13 cellular contexts compared by ENCODE assay signal in the genomic region with DNA sequence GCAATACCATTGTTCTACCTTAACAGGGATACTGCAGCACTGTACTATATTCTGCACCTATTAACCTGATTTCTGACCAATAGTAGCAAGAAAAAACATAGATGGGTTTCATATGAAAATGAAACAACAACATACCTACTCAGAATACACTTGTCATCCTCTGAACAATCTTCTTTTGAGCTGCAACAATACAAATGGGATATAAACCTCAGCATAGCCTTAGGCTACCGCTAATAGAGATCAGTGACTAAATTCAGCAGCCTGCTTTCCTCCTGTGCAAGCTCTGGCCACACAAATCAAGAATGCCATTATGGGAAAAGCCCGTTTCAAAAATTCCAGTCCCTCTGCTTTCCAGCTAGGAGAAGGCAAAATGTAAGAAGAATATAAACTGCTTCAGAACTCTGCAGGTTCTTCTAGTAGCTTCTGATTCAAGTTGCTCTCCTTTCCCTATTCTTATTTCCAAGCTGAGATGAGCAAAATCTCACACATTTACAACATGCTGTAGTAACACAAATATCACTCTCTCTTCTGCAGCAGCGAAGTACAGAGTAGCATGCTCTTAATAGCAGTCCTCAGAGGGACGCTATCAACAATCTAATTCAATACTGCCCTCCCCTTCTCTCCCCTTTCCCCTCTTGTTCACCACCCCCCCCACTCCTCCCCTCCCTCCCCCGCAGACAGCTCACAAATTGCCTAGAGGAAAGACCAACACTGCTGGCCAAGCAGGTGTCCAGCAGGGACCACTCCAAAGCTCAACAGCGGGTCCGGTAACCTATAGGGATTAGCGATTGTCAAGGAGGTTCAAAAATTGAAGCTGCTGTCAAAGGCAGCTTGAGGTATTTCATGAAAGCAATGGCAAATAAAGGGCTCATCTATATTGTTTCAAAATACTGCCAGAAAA.
DNase-seq lines count a peak whose midpoint lies in the region; FAIRE-seq and TF ChIP-seq lines count a peak whose summit lies in the region.
"Had no signal": no experiment of that assay in that cellular context is flagged by ENCODE, and none has a peak within 500 bp of the region (broad histone marks: within the 10 kb centered on the region; RNA-seq: fewer than 3 reads in every experiment).

No MANE protein-coding gene starts in this region.

- no peaks in the 10 kb centered on the region for H3K27me3 ChIP-seq in H1 (replicated peaks in 1 of 4; ENCODE audit: control insufficient read depth in 3 of 4, extremely low read depth in 1 of 4, insufficient read depth in 3 of 4, low read length in 3 of 4)

- H4K91ac ChIP-seq in H1 (replicated peaks; ENCODE audit: insufficient read length, low read length) = no peak overlapping the region

- TF ChIP-seq CTCF in H1 (IDR thresholded peaks at IDR 0.05; ENCODE audit: control extremely low read depth in 1 of 3, insufficient read depth in 1 of 3, low read depth in 1 of 3, low read length in 3 of 3) = no peak
- TF ChIP-seq CTCF in osteocyte (IDR thresholded peaks at IDR 0.05) = no peak

- H3K14ac ChIP-seq in H1 (ENCODE audit: insufficient read length) = no peak overlapping the region

- H3K4me1 Mint-ChIP-seq in osteocyte (ENCODE audit: unreplicated experiment) = no peaks in the 10 kb centered on the region
- H3K4me1 Mint-ChIP-seq: activated naive CD8-positive, alpha-beta T cell treated with anti-CD3 and anti-CD28 coated beads, Interleukin-2, amount 10 ng/mL, durations not matched to agents 7 days and 5 days had no signal

- no peak overlapping the region for H2BK5ac ChIP-seq in H1 (ENCODE audit: low read depth, low read length)

- H3K9me3 Mint-ChIP-seq in osteocyte (ENCODE audit: unreplicated experiment) = no peaks in the 10 kb centered on the region
- H3K9me3 Mint-ChIP-seq: activated naive CD8-positive, alpha-beta T cell treated with anti-CD3 and anti-CD28 coated beads, Interleukin-2, amount 10 ng/mL, durations not matched to agents 7 days and 5 days; dendritic cell treated with granulocyte-macrophage colony-stimulating factor and Interleukin-4, amounts not matched to agents 40 ng/mL and 50 ng/mL, for 4 days had no signal

- no peak overlapping the region for H3K9ac ChIP-seq in H1 (replicated peaks in 1 of 4; ENCODE audit: extremely low read depth in 1 of 4, low read depth in 3 of 4, low read length in 3 of 4)

- POLR2A ChIA-PET in H1 (lab: Charles Lee; ENCODE audit: partially characterized antibody) = no interaction called here

- no peaks in the 10 kb centered on the region for H3K36me3 Mint-ChIP-seq in osteocyte (ENCODE audit: unreplicated experiment)
- H3K36me3 Mint-ChIP-seq: activated naive CD8-positive, alpha-beta T cell treated with anti-CD3 and anti-CD28 coated beads, Interleukin-2, amount 10 ng/mL, durations not matched to agents 7 days and 5 days had no signal

- DNase-seq in NCI-H2107 treated with DMSO at 0.1 percent for 48 hours (lab: John Stamatoyannopoulos, UW; ENCODE audit: unreplicated experiment) = peak; percentile 44
- DNase-seq in NCI-H2107 (lab: John Stamatoyannopoulos, UW) = no peak
- DNase-seq in NCI-H1930 (lab: John Stamatoyannopoulos, UW) = peak; percentile 65 to 78
- DNase-seq in H1 (ENCODE audit: low read depth in 1 of 2, low spot score in 2 of 2) = no peak
- peak; percentile 69 for DNase-seq in renal cortical epithelial cell (ENCODE audit: low read depth)
- DNase-seq in AG20443 (ENCODE audit: low spot score) = no peak
- no peak for DNase-seq in stimulated activated CD4-positive, alpha-beta T cell treated with anti-CD3 and anti-CD28 coated beads, Interleukin-2, amount 100 ng/mL, for 24 hours
- no peak for DNase-seq in osteocyte (ENCODE audit: extremely low spot score, unreplicated experiment)
- DNase-seq: activated naive CD8-positive, alpha-beta T cell treated with anti-CD3 and anti-CD28 coated beads, Interleukin-2, amount 10 ng/mL, durations not matched to agents 7 days and 5 days; small intestine had no signal

- 69% methylated on average over 6 of the region's 8 CpGs; no CpG with 5 or more reads in 1 of the 2 experiments for WGBS in H1 (ENCODE audit: extremely low coverage in 1 of 2, insufficient coverage in 1 of 2, insufficient read length in 1 of 2, insufficient replicate concordance in 2 of 2, low coverage in 1 of 2, low lambda C conversion rate in 2 of 2, missing lambda C conversion rate in 1 of 2), 2 experiments

- no peak overlapping the region for H2BK20ac ChIP-seq in H1 (ENCODE audit: low read length)

- H3K4me1 ChIP-seq in H1 (replicated peaks in 1 of 4; ENCODE audit: control insufficient read depth in 3 of 4, insufficient read depth in 4 of 4, low read length in 3 of 4) = peaks cover 0 to 3% (median 0%) of the 10 kb centered on the region in 4 experiments; a peak in 1 of 7 replicates

- no peak overlapping the region for H4K5ac ChIP-seq in H1 (ENCODE audit: insufficient read length, low read depth, low read length)

- no peak overlapping the region for H3K27ac ChIP-seq in H1 (ENCODE audit: low read depth, low read length)
- H3K27ac ChIP-seq: heart left ventricle had no signal

- FAIRE-seq in H1 (lab: Jason Lieb, UNC) = no peak
- FAIRE-seq: A204.1, small intestine had no signal

- H3K9me3 ChIP-seq in H1 (ENCODE audit: insufficient read depth in 2 of 2, low read depth in 1 of 2, low read length in 1 of 2) = no peaks in the 10 kb centered on the region
- H3K9me3 ChIP-seq: heart left ventricle had no signal

- H3K23me2 ChIP-seq in H1 (ENCODE audit: low read depth, low read length) = no peaks in the 10 kb centered on the region

- no peak overlapping the region for H2BK15ac ChIP-seq in H1 (ENCODE audit: low read length)

- no peak for TF ChIP-seq RAD21 in H1 (IDR thresholded peaks at IDR 0.05 in 1 of 2, conservative IDR thresholded peaks at IDR 0.05 in 1 of 2; ENCODE audit: low read depth in 2 of 2, low read length in 2 of 2)

- no peak overlapping the region for H3K4me3 Mint-ChIP-seq in osteocyte (ENCODE audit: unreplicated experiment)
- H3K4me3 Mint-ChIP-seq: activated naive CD8-positive, alpha-beta T cell treated with anti-CD3 and anti-CD28 coated beads, Interleukin-2, amount 10 ng/mL, durations not matched to agents 7 days and 5 days; dendritic cell treated with granulocyte-macrophage colony-stimulating factor and Interleukin-4, amounts not matched to agents 40 ng/mL and 50 ng/mL, for 4 days had no signal

- H2BK120ac ChIP-seq in H1 (replicated peaks; ENCODE audit: low read depth, low read length) = no peak overlapping the region

- no peak overlapping the region for H4K8ac ChIP-seq in H1 (ENCODE audit: extremely low read depth, insufficient read depth, low read length)

- H3K79me2 ChIP-seq in H1 (ENCODE audit: control insufficient read depth in 1 of 2, insufficient read depth in 2 of 2, low read length in 2 of 2) = no peaks in the 10 kb centered on the region

- H2AK5ac ChIP-seq in H1 (ENCODE audit: low read depth, low read length) = no peak overlapping the region

- H3K56ac ChIP-seq in H1 (replicated peaks; ENCODE audit: insufficient read length, low read depth, low read length) = no peak overlapping the region

- no peak overlapping the region for H3K4ac ChIP-seq in H1 (replicated peaks; ENCODE audit: insufficient read length, low read depth, low read length)

- H4K20me1 ChIP-seq in H1 (replicated peaks in 1 of 2; ENCODE audit: control insufficient read depth in 1 of 2, insufficient read depth in 2 of 2, low read length in 2 of 2) = no peaks in the 10 kb centered on the region

- H3K27me3 Mint-ChIP-seq in osteocyte (ENCODE audit: unreplicated experiment) = no peaks in the 10 kb centered on the region
- H3K27me3 Mint-ChIP-seq: activated naive CD8-positive, alpha-beta T cell treated with anti-CD3 and anti-CD28 coated beads, Interleukin-2, amount 10 ng/mL, durations not matched to agents 7 days and 5 days; dendritic cell treated with granulocyte-macrophage colony-stimulating factor and Interleukin-4, amounts not matched to agents 40 ng/mL and 50 ng/mL, for 4 days had no signal

- no peak for TF ChIP-seq POLR2A in H1 (IDR thresholded peaks at IDR 0.05; ENCODE audit: control extremely low read depth in 1 of 2, low read depth in 2 of 2, low read length in 2 of 2)

- no peak overlapping the region for H2BK12ac ChIP-seq in H1 (ENCODE audit: low read depth, low read length)

- H2AFZ ChIP-seq in H1 (ENCODE audit: low read length) = no peak overlapping the region

- H3K27ac Mint-ChIP-seq in osteocyte (ENCODE audit: unreplicated experiment) = no peak overlapping the region
- H3K27ac Mint-ChIP-seq: activated naive CD8-positive, alpha-beta T cell treated with anti-CD3 and anti-CD28 coated beads, Interleukin-2, amount 10 ng/mL, durations not matched to agents 7 days and 5 days; dendritic cell treated with granulocyte-macrophage colony-stimulating factor and Interleukin-4, amounts not matched to agents 40 ng/mL and 50 ng/mL, for 4 days had no signal

- CTCF ChIA-PET in H1 (lab: Charles Lee; ENCODE audit: partially characterized antibody) = interaction anchor here (0.6 to 1.6 kb wide), 3 partner anchors 10 to 301 kb away, joined by 3 to 6 read pairs (median 3); no protein-coding TSS in a partner anchor

- H3K4me2 ChIP-seq in H1 (ENCODE audit: insufficient read depth in 1 of 2, low read depth in 2 of 2, low read length in 2 of 2) = peak overlapping the region; percentile 37 to 41; a peak in 2 of 4 replicates

- no peak overlapping the region for H3K18ac ChIP-seq in H1 (ENCODE audit: extremely low read depth, low read length)

- no peaks in the 10 kb centered on the region for H3K36me3 ChIP-seq in H1 (ENCODE audit: control insufficient read depth in 2 of 4, insufficient read depth in 4 of 4, low read length in 3 of 4)
- H3K36me3 ChIP-seq: heart left ventricle had no signal

- H3K79me1 ChIP-seq in H1 (ENCODE audit: low read depth, low read length) = no peaks in the 10 kb centered on the region

- H3K23ac ChIP-seq in H1 (ENCODE audit: insufficient read length) = no peak overlapping the region

- no peak for TF ChIP-seq EP300 in H1 (IDR thresholded peaks at IDR 0.05; ENCODE audit: borderline replicate concordance in 1 of 2, low read depth in 2 of 2, low read length in 2 of 2)

- H3K4me3 ChIP-seq in H1 (ENCODE audit: extremely low read depth in 1 of 4, insufficient read depth in 2 of 4, low read depth in 3 of 4, low read length in 4 of 4) = peak overlapping the region in 1 of 4 experiments; percentile 7; a peak in 1 of 8 replicates

TF ChIP-seq in H1, 55 proteins besides CTCF, POLR2A, EP300 and RAD21:
- TF ChIP-seq HDAC6 (IDR thresholded peaks at IDR 0.05; ENCODE audit: low read depth, low read length) = no peak
- no peak for TF ChIP-seq SP2 (IDR thresholded peaks at IDR 0.05; ENCODE audit: low read length)
- no peak for TF ChIP-seq TEAD4 (IDR thresholded peaks at IDR 0.05; ENCODE audit: low read depth, low read length)
- no peak for TF ChIP-seq NRF1 (IDR thresholded peaks at IDR 0.05; ENCODE audit: low read depth, low read length)

Comparison
In these comparisons a context has a peak if more than half of its experiments do, and no peak if none do; other contexts are left out.
1. DNase-seq: peak in NCI-H2107 treated with DMSO at 0.1 percent for 48 hours (single experiment), NCI-H1930 (2 of 2) and renal cortical epithelial cell (single experiment); none in NCI-H2107 (single experiment), H1 (0 of 2), AG20443 (single experiment), stimulated activated CD4-positive, alpha-beta T cell treated with anti-CD3 and anti-CD28 coated beads, Interleukin-2, amount 100 ng/mL, for 24 hours (0 of 2) and osteocyte (single experiment).